ENCODE assay signal across 19 cellular contexts in genomic region chr15:59595434-59595915, GRCh38. TPM values are rescaled to one million over a fixed set of nuclear protein-coding genes. Genes with fewer than 3 reads are reported as not detected.
DNase-seq lines count a peak whose midpoint lies in the region; ATAC-seq and TF ChIP-seq lines count a peak whose summit lies in the region.
"Had no signal": no experiment of that assay in that cellular context is flagged by ENCODE, and none has a peak within 500 bp of the region (broad histone marks: within the 10 kb centered on the region; RNA-seq: fewer than 3 reads in every experiment).

No MANE protein-coding gene starts in this region.

- intact Hi-C loops in PC-3 (cut with micrococcal nuclease) (no loop called here), ovary (cut with DNase I) (no loop called here)
- intact Hi-C loops in activated CD8-positive, alpha-beta T cell treated with anti-CD3 and anti-CD28 coated beads for 36 hours (cut with micrococcal nuclease): no loop called here

- H3K9ac ChIP-seq in PC-3 (ENCODE audit: low read length): no peak overlapping the region
- H3K9ac ChIP-seq: BLaER1 treated with 17β-estradiol and CSF1 and Interleukin-3, amounts not matched to agents 10 nM and 100 nM had no signal

- TF ChIP-seq CTCF in PC-3 (conservative IDR thresholded peaks at IDR 0.05; ENCODE audit: low read depth, low read length) (no peak), ovary (IDR thresholded peaks at IDR 0.05) (no peak)
- no peak for TF ChIP-seq CTCF in activated CD8-positive, alpha-beta T cell treated with anti-CD3 and anti-CD28 coated beads for 36 hours (IDR thresholded peaks at IDR 0.05)

- CTCF ChIA-PET in PC-3 (lab: Charles Lee): no interaction called here
- CTCF ChIA-PET in activated CD8-positive, alpha-beta T cell treated with anti-CD3 and anti-CD28 coated beads for 36 hours (lab: Charles Lee): no interaction called here

- H3F3A ChIP-seq in PC-3 (ENCODE audit: low read length, unreplicated experiment): no peaks in the 10 kb centered on the region

- H3K79me2 ChIP-seq in PC-3 (ENCODE audit: low read length): no peaks in the 10 kb centered on the region

- H3K27me3 Mint-ChIP-seq in activated CD8-positive, alpha-beta T cell treated with anti-CD3 and anti-CD28 coated beads for 36 hours: peaks cover 4% of the 10 kb centered on the region

- no peak overlapping the region for H3K4me3 Mint-ChIP-seq in activated CD8-positive, alpha-beta T cell treated with anti-CD3 and anti-CD28 coated beads for 36 hours
- H3K4me3 Mint-ChIP-seq: activated CD8-positive, alpha-beta T cell treated with anti-CD3 and anti-CD28 coated beads, Interleukin-2, amount 10 ng/mL, durations not matched to agents 7 days and 5 days; activated T-cell treated with anti-CD3 and anti-CD28 coated beads, Interleukin-2, amount 50 U/mL, for 24 hours had no signal

- DNase-seq in ACHN: peak; percentile 49
- no peak for DNase-seq in PC-3
- no peak for DNase-seq in ovary
- DNase-seq in activated CD4-positive, alpha-beta T cell treated with anti-CD3 and anti-CD28 coated beads for 1 hour: no peak
- no peak for DNase-seq in activated CD8-positive, alpha-beta T cell treated with anti-CD3 and anti-CD28 coated beads for 36 hours
- no peak for DNase-seq in NCI-H2227 treated with DMSO at 0.1 percent for 48 hours (lab: John Stamatoyannopoulos, UW)
- DNase-seq: activated CD8-positive, alpha-beta T cell treated with anti-CD3 and anti-CD28 coated beads, Interleukin-2, amount 10 ng/mL, durations not matched to agents 7 days and 5 days; activated T-cell treated with anti-CD3 and anti-CD28 coated beads, Interleukin-2, amount 50 U/mL, for 24 hours; heart left ventricle; KBM-7; NCI-H146; spleen; stimulated activated CD4-positive, alpha-beta T cell treated with anti-CD3 and anti-CD28 coated beads, Interleukin-4, amount 100 ng/mL, for 24 hours; stimulated activated naive CD8-positive, alpha-beta T cell treated with anti-CD3 and anti-CD28 coated beads, Interleukin-15, Interleukin-2, amounts not matched to agents 100 U/mL and 50 U/mL, for 24 hours had no signal

- H3K9me3 ChIP-seq in PC-3 (ENCODE audit: low read length) (no peaks in the 10 kb centered on the region), ovary (no peaks in the 10 kb centered on the region)
- H3K9me3 ChIP-seq: spleen, tibial nerve had no signal

- BruUV-seq in PC-3 (replicated peaks; lab: Mats Ljungman, UMichigan): no TSS peak

- TF ChIP-seq EP300 in ovary (IDR thresholded peaks at IDR 0.05): no peak

- TF ChIP-seq POLR2A in ovary (IDR thresholded peaks at IDR 0.05): no peak

- no peaks in the 10 kb centered on the region for H3K27me3 ChIP-seq in PC-3 (ENCODE audit: low read length)
- no peaks in the 10 kb centered on the region for H3K27me3 ChIP-seq in ovary
- H3K27me3 ChIP-seq: BLaER1 treated with 17β-estradiol and CSF1 and Interleukin-3, amounts not matched to agents 10 nM and 100 nM; heart left ventricle; tibial nerve had no signal

- no peak overlapping the region for H2AFZ ChIP-seq in PC-3 (ENCODE audit: low read length)

- in situ Hi-C loops in ACHN (cut with HindIII; ENCODE audit: low pct_ligation_motif_present, low pct_unique_long_range_greater_than_20kb, low sequenced_read_pairs): no loop called here

- peaks cover 8% of the 10 kb centered on the region for H3K4me1 Mint-ChIP-seq in activated CD8-positive, alpha-beta T cell treated with anti-CD3 and anti-CD28 coated beads for 36 hours (ENCODE audit: low read depth)

- H3K4me2 ChIP-seq in PC-3 (ENCODE audit: low read length): no peak overlapping the region

- H3K4me3 ChIP-seq in PC-3 (ENCODE audit: low read length): no peak overlapping the region
- H3K4me3 ChIP-seq in ovary: no peak overlapping the region
- H3K4me3 ChIP-seq: BLaER1 treated with 17β-estradiol and CSF1 and Interleukin-3, amounts not matched to agents 10 nM and 100 nM; heart left ventricle; spleen; tibial nerve had no signal

- H3K27ac ChIP-seq in PC-3 (ENCODE audit: low read length) (peak overlapping the region; percentile 69), ovary (peak overlapping the region; percentile 10 to 62)
- H3K27ac ChIP-seq: BLaER1 treated with 17β-estradiol and CSF1 and Interleukin-3, amounts not matched to agents 10 nM and 100 nM; spleen had no signal

- 74 to 82% (median 77%) methylated on average over 7 of the region's 7 CpGs for WGBS in ovary, 3 donors

- H3K9me3 Mint-ChIP-seq in activated CD8-positive, alpha-beta T cell treated with anti-CD3 and anti-CD28 coated beads for 36 hours: no peaks in the 10 kb centered on the region
- H3K9me3 Mint-ChIP-seq: activated T-cell treated with anti-CD3 and anti-CD28 coated beads, Interleukin-2, amount 50 U/mL, for 24 hours had no signal

- H3K36me3 ChIP-seq in PC-3 (ENCODE audit: low read depth, low read length) (no peaks in the 10 kb centered on the region), ovary (no peaks in the 10 kb centered on the region)
- H3K36me3 ChIP-seq: BLaER1 treated with 17β-estradiol and CSF1 and Interleukin-3, amounts not matched to agents 10 nM and 100 nM; heart left ventricle; spleen; tibial nerve had no signal

- no peak overlapping the region for H3K27ac Mint-ChIP-seq in activated CD8-positive, alpha-beta T cell treated with anti-CD3 and anti-CD28 coated beads for 36 hours
- H3K27ac Mint-ChIP-seq: activated CD8-positive, alpha-beta T cell treated with anti-CD3 and anti-CD28 coated beads, Interleukin-2, amount 10 ng/mL, durations not matched to agents 7 days and 5 days; activated T-cell treated with anti-CD3 and anti-CD28 coated beads, Interleukin-2, amount 50 U/mL, for 24 hours had no signal

- H4K20me1 ChIP-seq in PC-3 (ENCODE audit: low read length): no peaks in the 10 kb centered on the region
- H4K20me1 ChIP-seq: BLaER1 treated with 17β-estradiol and CSF1 and Interleukin-3, amounts not matched to agents 10 nM and 100 nM had no signal

- ATAC-seq in PC-3 (no peak), esophagus mucosa (peak; percentile 32), HG03469 (IDR thresholded peaks at IDR 0.05; ENCODE audit: unreplicated experiment) (no peak)
- ATAC-seq in activated CD8-positive, alpha-beta T cell treated with anti-CD3 and anti-CD28 coated beads for 36 hours: no peak
- ATAC-seq: activated CD8-positive, alpha-beta T cell treated with anti-CD3 and anti-CD28 coated beads, Interleukin-2, amount 10 ng/mL, durations not matched to agents 7 days and 5 days; stimulated activated naive CD8-positive, alpha-beta T cell treated with anti-CD3 and anti-CD28 coated beads, Interleukin-15, Interleukin-2, amounts not matched to agents 100 U/mL and 50 U/mL, for 24 hours had no signal

- no peaks in the 10 kb centered on the region for H3K36me3 Mint-ChIP-seq in activated CD8-positive, alpha-beta T cell treated with anti-CD3 and anti-CD28 coated beads for 36 hours (ENCODE audit: low read depth)

- POLR2A ChIA-PET in PC-3 (lab: Charles Lee; ENCODE audit: unreplicated experiment): no interaction called here
- POLR2A ChIA-PET in activated CD8-positive, alpha-beta T cell treated with anti-CD3 and anti-CD28 coated beads for 36 hours (lab: Charles Lee): interaction anchor here (1.2 kb wide), 1 partner anchor 62 kb away, joined by 3 read pairs; the partner anchor contains the start of gene GTF2A2

- H3K4me1 ChIP-seq in PC-3 (ENCODE audit: insufficient read depth, low read length): peaks cover 15% of the 10 kb centered on the region
- peaks cover 7% of the 10 kb centered on the region for H3K4me1 ChIP-seq in ovary (ENCODE audit: insufficient read depth)
- H3K4me1 ChIP-seq: spleen, tibial nerve had no signal

- H3K9me2 ChIP-seq in PC-3 (replicated peaks; ENCODE audit: low read length): no peaks in the 10 kb centered on the region

RNA-seq across cellular contexts. Expression of gene GCNT3, which starts 16.1 kb away (rescaled TPM):
- total RNA-seq in PC-3 (2014; rRNA removed) (0.18 TPM in 1 of 2 replicates, not detected in the other), esophagus mucosa (11.4 TPM), ovary (1 to 10 TPM in 3 of 7 donors, under 1 TPM in 2, not detected in 2; 0.51 to 4.1 (median 1.2) TPM)
- under 1 TPM; 0.50 to 0.57 TPM for polyA plus RNA-seq in ovary
- total RNA-seq in activated CD8-positive, alpha-beta T cell treated with anti-CD3 and anti-CD28 coated beads for 36 hours: not detected
- total RNA-seq: activated CD8-positive, alpha-beta T cell treated with anti-CD3 and anti-CD28 coated beads, Interleukin-2, amount 10 ng/mL, durations not matched to agents 7 days and 5 days; H1; tibial nerve had no signal
- polyA plus RNA-seq: H1, heart left ventricle had no signal
